Comparison of ENCODE assay signal across 1 cellular context in genomic region chrX:81280148-81280547, GRCh38.
TF ChIP-seq lines count a peak whose summit lies in the region.

No MANE protein-coding gene starts in this region.

TF ChIP-seq in H1, 55 proteins besides CTCF, POLR2A, EP300 and RAD21 (continued from another document):
- TF ChIP-seq ATF2 (IDR thresholded peaks at IDR 0.05; ENCODE audit: low read length): no peak
- no peak for TF ChIP-seq RXRA (IDR thresholded peaks at IDR 0.05; ENCODE audit: insufficient read depth, low read depth, low read length)
- no peak for TF ChIP-seq SIRT6 (IDR thresholded peaks at IDR 0.05; ENCODE audit: low read length)
- TF ChIP-seq TAF7 (optimal IDR thresholded peaks at IDR 0.05; ENCODE audit: borderline replicate concordance, low read depth, low read length): no peak
- TF ChIP-seq CHD2 (IDR thresholded peaks at IDR 0.05; ENCODE audit: low read length): no peak
- no peak for TF ChIP-seq BCL11A (IDR thresholded peaks at IDR 0.05; ENCODE audit: low read depth in 2 of 2, low read length in 2 of 2)
- TF ChIP-seq SP4 (IDR thresholded peaks at IDR 0.05; ENCODE audit: low read length): no peak
- no peak for TF ChIP-seq NANOG (IDR thresholded peaks at IDR 0.05; ENCODE audit: insufficient read depth, low read depth, low read length, poor library complexity, severe bottlenecking)
- no peak for TF ChIP-seq CHD1 (IDR thresholded peaks at IDR 0.05; ENCODE audit: low read depth, low read length)
- no peak for TF ChIP-seq MAX (IDR thresholded peaks at IDR 0.05)
- TF ChIP-seq CREB1 (IDR thresholded peaks at IDR 0.05): no peak
- no peak for TF ChIP-seq E2F6 (IDR thresholded peaks at IDR 0.05)
- no peak for TF ChIP-seq MAFK (IDR thresholded peaks at IDR 0.05; ENCODE audit: low read depth, low read length)
- no peak for TF ChIP-seq PHF8 (conservative IDR thresholded peaks at IDR 0.05; ENCODE audit: low read depth, low read length)
- no peak for TF ChIP-seq BRCA1 (IDR thresholded peaks at IDR 0.05; ENCODE audit: low read depth, low read length)
- TF ChIP-seq SIX5 (IDR thresholded peaks at IDR 0.05; ENCODE audit: low read depth, low read length): no peak
- no peak for TF ChIP-seq TBP (IDR thresholded peaks at IDR 0.05; ENCODE audit: low read depth, low read length)
- TF ChIP-seq CBX8 (IDR thresholded peaks at IDR 0.05; ENCODE audit: borderline replicate concordance, low read depth, low read length): no peak
